16 cellular contexts compared by ENCODE assay signal in the genomic region with DNA sequence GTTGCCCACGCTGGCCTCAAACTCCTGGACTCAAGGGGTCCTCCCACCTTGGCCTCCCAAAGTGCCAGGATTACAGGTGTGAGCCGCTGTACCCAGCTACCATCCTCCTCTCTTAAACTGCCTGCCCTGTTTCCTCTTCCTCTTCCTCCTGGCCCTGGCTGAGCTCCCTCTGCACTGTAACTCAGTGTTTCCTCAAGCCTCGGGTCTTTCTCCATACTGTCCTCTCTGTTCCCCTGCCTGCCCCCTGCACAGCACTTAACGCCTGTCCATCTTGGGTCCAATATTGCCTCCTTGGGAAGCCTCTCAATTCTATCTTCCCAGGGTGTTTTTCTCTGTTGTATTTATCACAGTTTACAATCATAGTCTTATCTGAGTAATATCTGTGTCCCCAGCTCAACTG. TPM values are rescaled to one million over a fixed set of nuclear protein-coding genes. Genes with fewer than 3 reads are reported as not detected.
DNase-seq lines count a peak whose midpoint lies in the region; ATAC-seq and TF ChIP-seq lines count a peak whose summit lies in the region.
"Had no signal": no experiment of that assay in that cellular context is flagged by ENCODE, and none has a peak within 500 bp of the region (broad histone marks: within the 10 kb centered on the region; RNA-seq: fewer than 3 reads in every experiment).

No MANE protein-coding gene starts in this region.

- H3K27ac ChIP-seq in gastroesophageal sphincter (peak overlapping the region in 3 of 4 donors; percentile 31 to 82 (median 35)), testis (no peak overlapping the region)

- no peak for DNase-seq in activated T-cell treated with anti-CD3 and anti-CD28 coated beads, Interleukin-2, amount 50 U/mL, for 72 hours
- no peak for DNase-seq in activated T-cell treated with anti-CD3 and anti-CD28 coated beads, Interleukin-2, amount 50 U/mL, for 48 hours
- DNase-seq in T-cell (no peak), testis (no peak), GM13976 (ENCODE audit: low spot score) (no peak)
- no peak for DNase-seq in stimulated activated effector memory CD8-positive, alpha-beta T cell treated with anti-CD3 and anti-CD28 coated beads, Interleukin-12 subunit alpha, Interleukin-12 subunit beta, amount 100 ng/mL, for 72 hours (ENCODE audit: low spot score in 2 of 2)
- DNase-seq: hippocampal formation; NK-92 treated with Interleukin-12 subunit alpha and Interleukin-12 subunit beta, amount 100 ng/mL, for 24 hours; stimulated activated CD4-positive, alpha-beta T cell treated with anti-CD3 and anti-CD28 coated beads, Interleukin-1b, Interleukin-23, amount 100 ng/mL, for 48 hours had no signal

- no peak for TF ChIP-seq EP300 in gastroesophageal sphincter (IDR thresholded peaks at IDR 0.05)

- peaks cover 0 to 3% of the 10 kb centered on the region in 2 donors for H3K36me3 Mint-ChIP-seq in activated T-cell treated with anti-CD3 and anti-CD28 coated beads, Interleukin-2, amount 50 U/mL, for 72 hours (ENCODE audit: insufficient read depth in 2 of 2)
- no peaks in the 10 kb centered on the region for H3K36me3 Mint-ChIP-seq in T-cell
- H3K36me3 Mint-ChIP-seq in stimulated activated effector memory CD8-positive, alpha-beta T cell treated with anti-CD3 and anti-CD28 coated beads, Interleukin-12 subunit alpha, Interleukin-12 subunit beta, amount 100 ng/mL, for 72 hours = peaks cover 20% of the 10 kb centered on the region

- intact Hi-C loops in testis (cut with DNase I; ENCODE audit: low total_unique reads) = no loop called here

- H3K4me1 Mint-ChIP-seq in activated T-cell treated with anti-CD3 and anti-CD28 coated beads, Interleukin-2, amount 50 U/mL, for 72 hours (ENCODE audit: low read depth) = peaks cover 33% of the 10 kb centered on the region
- peaks cover 42 to 47% (median 44%) of the 10 kb centered on the region in 3 donors for H3K4me1 Mint-ChIP-seq in T-cell
- peaks cover 48% of the 10 kb centered on the region for H3K4me1 Mint-ChIP-seq in stimulated activated effector memory CD8-positive, alpha-beta T cell treated with anti-CD3 and anti-CD28 coated beads, Interleukin-12 subunit alpha, Interleukin-12 subunit beta, amount 100 ng/mL, for 72 hours

- peak overlapping the region; percentile 1 to 27 for H3K4me3 Mint-ChIP-seq in activated T-cell treated with anti-CD3 and anti-CD28 coated beads, Interleukin-2, amount 50 U/mL, for 72 hours
- peak overlapping the region; percentile 94 to 99 (median 99) for H3K4me3 Mint-ChIP-seq in T-cell
- H3K4me3 Mint-ChIP-seq in stimulated activated effector memory CD8-positive, alpha-beta T cell treated with anti-CD3 and anti-CD28 coated beads, Interleukin-12 subunit alpha, Interleukin-12 subunit beta, amount 100 ng/mL, for 72 hours = peak overlapping the region; percentile 99

- CTCF ChIA-PET in T-cell (lab: Charles Lee) = interaction anchor here (1.5 to 2.2 kb wide), 3 partner anchors 18 to 20 kb away, joined by 5 to 12 read pairs (median 8); no protein-coding TSS in a partner anchor

- H3K4me3 ChIP-seq in gastroesophageal sphincter (no peak overlapping the region), testis (no peak overlapping the region)

- ATAC-seq in activated T-cell treated with anti-CD3 and anti-CD28 coated beads, Interleukin-2, amount 50 U/mL, for 72 hours (replicated peaks in 1 of 2) = no peak
- ATAC-seq in T-cell (replicated peaks in 1 of 4) (no peak), gastroesophageal sphincter (no peak), HG03520 (IDR thresholded peaks at IDR 0.05; ENCODE audit: unreplicated experiment) (no peak)
- no peak for ATAC-seq in stimulated activated effector memory CD8-positive, alpha-beta T cell treated with anti-CD3 and anti-CD28 coated beads, Interleukin-12 subunit alpha, Interleukin-12 subunit beta, amount 100 ng/mL, for 72 hours
- ATAC-seq: WTC11 had no signal

- H3K9me3 Mint-ChIP-seq in activated T-cell treated with anti-CD3 and anti-CD28 coated beads, Interleukin-2, amount 50 U/mL, for 72 hours = no peaks in the 10 kb centered on the region
- no peaks in the 10 kb centered on the region for H3K9me3 Mint-ChIP-seq in T-cell
- no peaks in the 10 kb centered on the region for H3K9me3 Mint-ChIP-seq in stimulated activated effector memory CD8-positive, alpha-beta T cell treated with anti-CD3 and anti-CD28 coated beads, Interleukin-12 subunit alpha, Interleukin-12 subunit beta, amount 100 ng/mL, for 72 hours

- no peaks in the 10 kb centered on the region for H3K9me3 ChIP-seq in gastroesophageal sphincter
- H3K9me3 ChIP-seq in testis = no peaks in the 10 kb centered on the region

- no peaks in the 10 kb centered on the region for H3K27me3 Mint-ChIP-seq in activated T-cell treated with anti-CD3 and anti-CD28 coated beads, Interleukin-2, amount 50 U/mL, for 72 hours (ENCODE audit: low read depth)
- no peaks in the 10 kb centered on the region for H3K27me3 Mint-ChIP-seq in T-cell

- H3K4me1 ChIP-seq in gastroesophageal sphincter (peaks cover 0 to 26% (median 5%) of the 10 kb centered on the region in 3 donors), testis (peaks cover 17% of the 10 kb centered on the region)

- in situ Hi-C loops in GM13976 (cut with MboI; ENCODE audit: low sequenced_read_pairs, unreplicated experiment) = no loop called here

- 78 to 81% methylated on average over 4 of the region's 4 CpGs for WGBS in gastroesophageal sphincter (ENCODE audit: low coverage in 1 of 2), 2 donors
- WGBS in testis, 2 donors = 79 to 89% methylated on average over 4 of the region's 4 CpGs

- H3K27me3 ChIP-seq in gastroesophageal sphincter (peaks cover 11% of the 10 kb centered on the region), testis (no peaks in the 10 kb centered on the region)

- POLR2A ChIA-PET in T-cell (lab: Charles Lee) = no interaction called here

- TF ChIP-seq POLR2A in gastroesophageal sphincter (IDR thresholded peaks at IDR 0.05) = no peak
- no peak for TF ChIP-seq POLR2A in testis (IDR thresholded peaks at IDR 0.05)

- H3K36me3 ChIP-seq in gastroesophageal sphincter = no peaks in the 10 kb centered on the region
- no peaks in the 10 kb centered on the region for H3K36me3 ChIP-seq in testis (ENCODE audit: low read depth, missing control alignments)

- peak overlapping the region; percentile 26 for H3K27ac Mint-ChIP-seq in activated T-cell treated with anti-CD3 and anti-CD28 coated beads, Interleukin-2, amount 50 U/mL, for 72 hours
- H3K27ac Mint-ChIP-seq in T-cell = peak overlapping the region in 1 of 2 donors; percentile 45
- H3K27ac Mint-ChIP-seq in stimulated activated effector memory CD8-positive, alpha-beta T cell treated with anti-CD3 and anti-CD28 coated beads, Interleukin-12 subunit alpha, Interleukin-12 subunit beta, amount 100 ng/mL, for 72 hours = peak overlapping the region; percentile 9
- H3K27ac Mint-ChIP-seq: WTC11 had no signal

- no peak for TF ChIP-seq CTCF in gastroesophageal sphincter (IDR thresholded peaks at IDR 0.05)
- TF ChIP-seq CTCF in testis (IDR thresholded peaks at IDR 0.05) = no peak
- TF ChIP-seq CTCF in GM13976 (IDR thresholded peaks at IDR 0.05; ENCODE audit: borderline replicate concordance, control extremely low read depth, extremely low read depth, insufficient read depth, missing control alignments) = no peak

RNA-seq across cellular contexts. Expression of a gene that starts 6.1 kb away (rescaled TPM):
- total RNA-seq in activated T-cell treated with anti-CD3 and anti-CD28 coated beads, Interleukin-2, amount 50 U/mL, for 72 hours = 10 to 100 TPM; 46.5 to 53.8 TPM
- total RNA-seq in T-cell (10 to 100 TPM; 16.2 to 44.4 (median 34.8) TPM), gastroesophageal sphincter (10 to 100 TPM in 1 of 4 donors, 1 to 10 TPM in 3; 3.4 to 15.3 (median 6.6) TPM), testis (10 to 100 TPM; 49.2 to 73.5 TPM)
- 131 TPM for polyA plus RNA-seq in testis (ENCODE audit: insufficient read depth, low read depth, low replicate concordance)
- total RNA-seq: SK-MEL-5 had no signal

RNA-seq across cellular contexts. Expression of a gene that starts 21.6 kb away (rescaled TPM):
- total RNA-seq in activated T-cell treated with anti-CD3 and anti-CD28 coated beads, Interleukin-2, amount 50 U/mL, for 72 hours = not detected
- not detected for total RNA-seq in T-cell
- 1 to 10 TPM in 1 of 4 donors, not detected in 3; 6.5 TPM for total RNA-seq in gastroesophageal sphincter
- not detected for total RNA-seq in testis
- polyA plus RNA-seq in testis (ENCODE audit: insufficient read depth, low read depth, low replicate concordance) = not detected
- total RNA-seq: lung microvascular endothelial cell, pulmonary artery endothelial cell, WTC11 had no signal

RNA-seq across cellular contexts. Expression of a gene that starts 31.0 kb away (rescaled TPM):
- total RNA-seq in activated T-cell treated with anti-CD3 and anti-CD28 coated beads, Interleukin-2, amount 50 U/mL, for 72 hours = 1 to 10 TPM in 1 of 2 donors, under 1 TPM in 1; 0.53 to 2.1 TPM
- total RNA-seq in T-cell = 1 to 10 TPM in 1 of 5 donors, not detected in 4; 1.1 TPM
- total RNA-seq in gastroesophageal sphincter = 10 to 100 TPM in 1 of 4 donors, 1 to 10 TPM in 1, not detected in 2; 1.7 to 17.5 TPM
- total RNA-seq in testis = 1 to 10 TPM; 1.9 to 5.0 TPM
- 2.2 TPM for polyA plus RNA-seq in testis (ENCODE audit: insufficient read depth, low read depth, low replicate concordance)
- total RNA-seq: bronchial epithelial cell, lung microvascular endothelial cell, pulmonary artery endothelial cell had no signal

Comparison
In these comparisons a context has a peak if more than half of its experiments do, and no peak if none do; other contexts are left out.
1. H3K4me3 Mint-ChIP-seq: peak in every context shown above with its lines; median percentile 99 in T-cell; 99 in stimulated activated effector memory CD8-positive, alpha-beta T cell treated with anti-CD3 and anti-CD28 coated beads, Interleukin-12 subunit alpha, Interleukin-12 subunit beta, amount 100 ng/mL, for 72 hours; 14 in activated T-cell treated with anti-CD3 and anti-CD28 coated beads, Interleukin-2, amount 50 U/mL, for 72 hours.
2. H3K27ac ChIP-seq: peak in gastroesophageal sphincter (3 of 4); none in testis (0 of 2).